Comparison of ENCODE assay signal across 10 cellular contexts in the genomic region with DNA sequence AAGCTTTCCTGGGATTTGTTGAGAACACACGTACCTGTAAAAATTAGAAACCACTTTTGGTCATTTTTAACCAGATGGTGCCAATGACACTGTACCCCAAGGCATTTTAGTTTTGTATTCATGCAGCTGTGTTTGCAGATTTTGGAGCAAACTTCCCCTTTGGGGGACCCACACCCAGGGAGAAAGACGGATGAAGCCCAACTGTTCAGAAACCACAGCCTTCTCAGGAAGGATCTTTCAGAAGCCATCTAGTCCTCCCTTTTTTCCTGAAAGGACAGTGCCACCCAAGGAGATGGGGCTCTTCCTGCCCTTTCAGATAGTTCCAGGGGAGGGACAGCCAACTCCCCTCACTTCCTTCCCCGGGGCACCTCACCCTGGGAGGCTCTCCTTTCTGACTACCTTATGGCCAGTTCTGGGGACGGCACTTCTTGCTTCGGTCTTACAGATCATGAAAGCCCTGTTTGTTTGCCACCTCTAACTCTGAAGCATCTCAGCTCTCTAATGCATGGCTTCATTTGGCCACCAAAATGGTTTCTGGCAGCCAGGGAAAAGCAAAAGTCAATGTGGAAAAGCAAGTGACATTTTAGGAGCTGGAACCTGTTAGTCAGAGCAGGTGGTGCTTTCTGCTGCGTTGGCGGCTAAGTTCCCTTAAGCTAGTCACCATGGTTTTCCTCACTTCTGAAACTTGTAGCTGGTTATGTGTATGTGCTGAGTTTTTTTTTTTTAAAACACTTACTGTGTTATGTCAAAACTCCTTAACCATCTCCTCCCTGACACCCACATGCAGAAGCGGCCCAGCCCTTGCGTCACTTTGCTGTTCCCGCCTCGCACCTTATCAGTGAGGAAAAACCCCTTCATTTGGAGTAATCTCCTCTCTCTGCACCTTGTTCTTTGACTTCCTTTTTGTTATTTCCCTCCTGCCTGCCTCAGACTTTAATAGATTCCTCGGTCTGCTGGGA. TPM values are rescaled to one million over a fixed set of nuclear protein-coding genes. Genes with fewer than 3 reads are reported as not detected.
DNase-seq lines count a peak whose midpoint lies in the region; ATAC-seq and TF ChIP-seq lines count a peak whose summit lies in the region.
"Had no signal": no experiment of that assay in that cellular context is flagged by ENCODE, and none has a peak within 500 bp of the region (broad histone marks: within the 10 kb centered on the region; RNA-seq: fewer than 3 reads in every experiment).

No MANE protein-coding gene starts in this region.

- peaks cover 8% of the 10 kb centered on the region for H3K36me3 ChIP-seq in right atrium auricular region
- peaks cover 0 to 7% (median 2%) of the 10 kb centered on the region in 4 donors for H3K36me3 ChIP-seq in sigmoid colon

- TF ChIP-seq EP300 in sigmoid colon (IDR thresholded peaks at IDR 0.05), result no peak

- ATAC-seq in left ventricle myocardium superior, result peak; percentile 25
- no peak for ATAC-seq in GM19455 (IDR thresholded peaks at IDR 0.05; ENCODE audit: unreplicated experiment)

- H3K9me3 ChIP-seq in right atrium auricular region, result no peaks in the 10 kb centered on the region
- no peaks in the 10 kb centered on the region for H3K9me3 ChIP-seq in sigmoid colon

- H3K4me1 Mint-ChIP-seq in nephron progenitor cell, result peaks cover 13% of the 10 kb centered on the region

- no peak for TF ChIP-seq POLR2A in sigmoid colon (IDR thresholded peaks at IDR 0.05)

- H3K36me3 Mint-ChIP-seq in nephron progenitor cell (ENCODE audit: low read depth), result no peaks in the 10 kb centered on the region
- H3K36me3 Mint-ChIP-seq: CD4-positive, CD25-positive, alpha-beta regulatory T cell had no signal

- H3K27me3 Mint-ChIP-seq in nephron progenitor cell (ENCODE audit: low read depth, poor library complexity), result peaks cover 3% of the 10 kb centered on the region

- H3K27me3 ChIP-seq in right atrium auricular region, result no peaks in the 10 kb centered on the region
- no peaks in the 10 kb centered on the region for H3K27me3 ChIP-seq in sigmoid colon

- DNase-seq in left ventricle myocardium superior (no peak), right atrium auricular region (ENCODE audit: low spot score) (no peak), nephron progenitor cell (no peak), sigmoid colon (no peak), HuH-7 (ENCODE audit: low spot score) (no peak), NCI-H1105 treated with DMSO at 0.1 percent for 48 hours (lab: John Stamatoyannopoulos, UW) (no peak)
- peak; percentile 61 for DNase-seq in activated CD8-positive, alpha-beta memory T cell treated with anti-CD3 and anti-CD28 coated beads, Interleukin-2, amount 50 U/mL, for 48 hours
- DNase-seq: CD4-positive, CD25-positive, alpha-beta regulatory T cell; T-cell had no signal

- no peaks in the 10 kb centered on the region for H3K9me3 Mint-ChIP-seq in nephron progenitor cell
- H3K9me3 Mint-ChIP-seq: T-cell had no signal

- peak overlapping the region; percentile 34 for H3K27ac Mint-ChIP-seq in nephron progenitor cell
- H3K27ac Mint-ChIP-seq: T-cell had no signal

- intact Hi-C loops in left ventricle myocardium superior (cut with micrococcal nuclease) (no loop called here), sigmoid colon (cut with DNase I) (no loop called here)

- no peak overlapping the region for H3K4me3 Mint-ChIP-seq in nephron progenitor cell
- H3K4me3 Mint-ChIP-seq: CD4-positive, CD25-positive, alpha-beta regulatory T cell; T-cell had no signal

- no peak for TF ChIP-seq CTCF in right atrium auricular region (IDR thresholded peaks at IDR 0.05)
- no peak for TF ChIP-seq CTCF in nephron progenitor cell (IDR thresholded peaks at IDR 0.05)
- no peak for TF ChIP-seq CTCF in sigmoid colon (IDR thresholded peaks at IDR 0.05)

- H3K4me3 ChIP-seq in right atrium auricular region (no peak overlapping the region), sigmoid colon (no peak overlapping the region)

- peaks cover 0 to 53% of the 10 kb centered on the region in 2 donors for H3K4me1 ChIP-seq in right atrium auricular region
- H3K4me1 ChIP-seq in sigmoid colon, result peaks cover 0 to 19% (median 13%) of the 10 kb centered on the region in 4 donors

- WGBS in sigmoid colon, 2 donors, result 50 to 72% methylated on average over 12 of the region's 12 CpGs

- H3K27ac ChIP-seq in right atrium auricular region, result no peak overlapping the region
- H3K27ac ChIP-seq in sigmoid colon, result no peak overlapping the region

RNA-seq across cellular contexts. Expression of gene TMCC2, which starts 10.1 kb away (rescaled TPM):
- total RNA-seq in left ventricle myocardium superior (1.3 TPM), right atrium auricular region (10 to 100 TPM in 1 of 2 donors, 1 to 10 TPM in 1; 8.5 to 11.9 TPM), sigmoid colon (1 to 10 TPM; 4.3 to 6.4 (median 5.6) TPM)
- 1 to 10 TPM in 1 of 3 donors, not detected in 2; 1.1 TPM for polyA plus RNA-seq in sigmoid colon

RNA-seq across cellular contexts. Expression of gene DSTYK, which starts 26.3 kb away (rescaled TPM):
- total RNA-seq in left ventricle myocardium superior, result 6.1 TPM
- total RNA-seq in right atrium auricular region, result 1 to 10 TPM; 6.7 to 8.9 TPM
- 10 to 100 TPM in 3 of 4 donors, 1 to 10 TPM in 1; 9.1 to 13.3 (median 12.7) TPM for total RNA-seq in sigmoid colon
- polyA plus RNA-seq in sigmoid colon, result 1 to 10 TPM; 1.6 to 3.8 (median 2.4) TPM
